ENCODE assay signal across 4 cellular contexts in the genomic region with DNA sequence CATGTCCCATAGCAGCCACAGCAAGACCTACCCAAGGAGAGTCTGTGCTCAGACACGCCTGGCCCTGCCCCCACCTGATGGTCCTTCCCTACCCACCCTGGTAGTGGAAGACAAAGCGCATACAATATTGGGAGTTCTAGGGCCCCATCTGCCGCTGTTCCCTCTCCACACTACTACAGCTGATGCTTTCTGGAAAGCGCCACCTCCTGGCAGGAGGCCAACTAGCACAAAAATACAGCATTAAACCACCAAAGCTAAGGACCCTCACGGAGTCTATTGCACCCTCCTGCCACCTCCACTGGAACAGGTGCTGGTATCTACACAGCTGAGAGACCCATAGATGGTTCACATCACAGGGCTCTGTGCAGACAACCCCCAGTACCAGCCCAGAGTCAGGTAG. TPM values are rescaled to one million over a fixed set of nuclear protein-coding genes. Genes with fewer than 3 reads are reported as not detected.
"Had no signal": no experiment of that assay in that cellular context is flagged by ENCODE, and none has a peak within 500 bp of the region (broad histone marks: within the 10 kb centered on the region; RNA-seq: fewer than 3 reads in every experiment).

No MANE protein-coding gene starts in this region.

RNA-seq across cellular contexts. Expression of gene IGFBP5, which starts 50.9 kb away (rescaled TPM):
- total RNA-seq: activated CD8-positive, alpha-beta memory T cell treated with anti-CD3 and anti-CD28 coated beads for 36 hours; activated T-helper 2 cell treated with anti-CD3 and anti-CD28 coated beads, Interferon-gamma antibody, Interleukin-2, Interleukin-4, amounts not matched to agents 10 μg/mL and 5 μg/mL and 100 μg/mL, durations not matched to agents 14 hours and 24 hours and 36 hours; endothelial cell of umbilical vein; natural killer cell had no signal
